In the genomic region with DNA sequence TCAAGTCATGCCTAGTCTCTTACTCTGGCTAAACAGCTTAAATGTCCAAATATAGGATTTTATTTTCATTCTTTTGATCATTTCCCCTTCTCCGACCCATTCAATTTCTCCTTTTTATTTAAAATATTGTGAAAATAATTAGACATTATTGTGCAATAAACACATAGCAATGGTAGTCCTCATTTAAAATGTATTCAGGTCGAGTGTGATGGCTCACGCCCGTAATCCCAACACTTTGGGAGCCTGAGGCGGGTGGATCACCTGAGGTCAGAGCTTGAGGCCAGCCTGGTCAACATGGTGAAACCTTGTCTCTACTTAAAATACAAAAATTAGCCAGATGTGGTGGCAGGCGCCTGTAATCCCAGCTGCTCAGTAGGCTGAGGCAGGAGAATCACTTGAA, we compare ENCODE assay signal across 4 cellular contexts.
"Had no signal": no experiment of that assay in that cellular context is flagged by ENCODE, and none has a peak within 500 bp of the region (broad histone marks: within the 10 kb centered on the region; RNA-seq: fewer than 3 reads in every experiment).

No MANE protein-coding gene starts in this region.

- DNase-seq: KBM-7, KG1 had no signal

- H3K27ac ChIP-seq: HL-60, KMS-11 had no signal

- H3K9ac ChIP-seq: KMS-11 had no signal

- H3K4me2 ChIP-seq: KMS-11 had no signal
